ENCODE assay signal across 10 cellular contexts in genomic region chr9:85536076-85536475, GRCh38.
DNase-seq lines count a peak whose midpoint lies in the region; ATAC-seq, FAIRE-seq and TF ChIP-seq lines count a peak whose summit lies in the region.
"Had no signal": no experiment of that assay in that cellular context is flagged by ENCODE, and none has a peak within 500 bp of the region (broad histone marks: within the 10 kb centered on the region; RNA-seq: fewer than 3 reads in every experiment).

No MANE protein-coding gene starts in this region.

- TF ChIP-seq CTCF in bronchial epithelial cell (IDR thresholded peaks at IDR 0.05; ENCODE audit: insufficient read depth, low read length, severe bottlenecking) (no peak), WERI-Rb-1 (IDR thresholded peaks at IDR 0.05; ENCODE audit: low read depth, low read length) (no peak)

- no peaks in the 10 kb centered on the region for H3K36me3 ChIP-seq in H7 (replicated peaks; ENCODE audit: control insufficient read depth, insufficient read depth, low read length)
- H3K36me3 ChIP-seq in bronchial epithelial cell (ENCODE audit: control insufficient read depth, insufficient read depth, low read length) = no peaks in the 10 kb centered on the region
- no peaks in the 10 kb centered on the region for H3K36me3 ChIP-seq in WERI-Rb-1

- ATAC-seq in right cardiac atrium (peak; percentile 73 to 80), GM19395 (IDR thresholded peaks at IDR 0.05; ENCODE audit: unreplicated experiment) (no peak)

- peak; percentile 7 for DNase-seq in H7
- DNase-seq in bronchial epithelial cell (ENCODE audit: low read depth) = peak; percentile 57
- DNase-seq in right cardiac atrium = peak; percentile 66 to 70 (median 67)
- no peak for DNase-seq in substantia nigra (lab: John Stamatoyannopoulos, UW)
- no peak for DNase-seq in WERI-Rb-1
- DNase-seq in retina = no peak
- no peak for DNase-seq in cerebellar nuclear complex (lab: John Stamatoyannopoulos, UW)
- DNase-seq: activated CD4-positive, alpha-beta T cell treated with anti-CD3 and anti-CD28 coated beads, Interleukin-2, amount 50 U/mL, for 48 hours; DMS 273 treated with DMSO at 0.1 percent for 48 hours had no signal

- peak overlapping the region; percentile 45 for H3K27ac ChIP-seq in right cardiac atrium (ENCODE audit: low read length)
- peak overlapping the region; percentile 20 for H3K27ac ChIP-seq in substantia nigra (ENCODE audit: low read depth, low read length, poor library complexity, severe bottlenecking)
- no peak overlapping the region for H3K27ac ChIP-seq in WERI-Rb-1

- no peak overlapping the region for H3K4me3 ChIP-seq in H7 (ENCODE audit: insufficient read depth, low read depth, low read length)
- no peak overlapping the region for H3K4me3 ChIP-seq in bronchial epithelial cell (ENCODE audit: low read depth, low read length)
- H3K4me3 ChIP-seq in right cardiac atrium (ENCODE audit: low read length) = no peak overlapping the region
- no peak overlapping the region for H3K4me3 ChIP-seq in WERI-Rb-1 (ENCODE audit: low read depth, low read length)

- intact Hi-C loops in right cardiac atrium (cut with DNase I) = no loop called here

- H3K27me3 ChIP-seq in H7 (ENCODE audit: control insufficient read depth, insufficient read depth, low read length) = no peaks in the 10 kb centered on the region
- no peaks in the 10 kb centered on the region for H3K27me3 ChIP-seq in bronchial epithelial cell (ENCODE audit: control insufficient read depth, insufficient read depth, low read length)
- no peaks in the 10 kb centered on the region for H3K27me3 ChIP-seq in right cardiac atrium (ENCODE audit: control insufficient read depth, insufficient read depth)
- H3K27me3 ChIP-seq in WERI-Rb-1 (ENCODE audit: insufficient read depth, low read depth, severe bottlenecking) = no peaks in the 10 kb centered on the region

- H3K9me3 ChIP-seq in right cardiac atrium (ENCODE audit: control insufficient read depth, low read length) = no peaks in the 10 kb centered on the region
- H3K9me3 ChIP-seq in WERI-Rb-1 (ENCODE audit: severe bottlenecking) = no peaks in the 10 kb centered on the region

- 20% methylated on average over 2 of the region's 2 CpGs for WGBS in right cardiac atrium

- FAIRE-seq in bronchial epithelial cell (lab: Jason Lieb, UNC) = no peak

- peaks cover 11% of the 10 kb centered on the region for H3K4me1 ChIP-seq in right cardiac atrium (ENCODE audit: control insufficient read depth, insufficient read depth, low read length)

Comparison
In these comparisons a context has a peak if more than half of its experiments do, and no peak if none do; other contexts are left out.
1. DNase-seq: peak in H7 (single experiment), bronchial epithelial cell (single experiment) and right cardiac atrium (3 of 3); none in substantia nigra (0 of 49), WERI-Rb-1 (single experiment), retina (single experiment) and cerebellar nuclear complex (0 of 2).